Comparison of ENCODE assay signal across 8 cellular contexts in genomic region chr17:42555961-42556617, GRCh38. TPM values are rescaled to one million over a fixed set of nuclear protein-coding genes. Genes with fewer than 3 reads are reported as not detected.
DNase-seq lines count a peak whose midpoint lies in the region; ATAC-seq, FAIRE-seq and TF ChIP-seq lines count a peak whose summit lies in the region.
"Not testable (repeated sequence)": the region's sequence is repeated elsewhere in the genome, so short reads cannot be mapped to it uniquely, and the experiment has no call there.

No MANE protein-coding gene starts in this region.

- DNase-seq in CD4-positive, alpha-beta T cell; activated naive CD4-positive, alpha-beta T cell treated with anti-CD3 and anti-CD28 coated beads, Interleukin-2, amount 50 U/mL, for 72 hours (ENCODE audit: low spot score in 2 of 2); tibial artery: not testable (repeated sequence)
- peak; percentile 95 for DNase-seq in endodermal cell
- DNase-seq in HepG2 (ENCODE audit: low spot score), result peak; percentile 71

- H3K27ac ChIP-seq in CD4-positive, alpha-beta T cell (ENCODE audit: low read depth, low read length); KMS-11; SU-DHL-6 (ENCODE audit: low read depth, low read length); endodermal cell (ENCODE audit: low read depth, low read length); HepG2 (ENCODE audit: extremely low read length, insufficient read depth, low read length): not testable (repeated sequence)
- H3K27ac ChIP-seq in tibial artery, result peak overlapping the region; percentile 83 to 93

- not testable (repeated sequence) for H3K36me3 Mint-ChIP-seq in CD4-positive, alpha-beta T cell (ENCODE audit: low read depth); activated naive CD4-positive, alpha-beta T cell treated with anti-CD3 and anti-CD28 coated beads, Interleukin-2, amount 50 U/mL, for 72 hours; endodermal cell (ENCODE audit: low read depth)

- peak overlapping the region; percentile 90 for H3K27ac Mint-ChIP-seq in CD4-positive, alpha-beta T cell
- H3K27ac Mint-ChIP-seq in activated naive CD4-positive, alpha-beta T cell treated with anti-CD3 and anti-CD28 coated beads, Interleukin-2, amount 50 U/mL, for 72 hours, result peak overlapping the region; percentile 9 to 95
- H3K27ac Mint-ChIP-seq in endodermal cell, result peak overlapping the region; percentile 94

- not testable (repeated sequence) for H3F3A ChIP-seq in SU-DHL-6 (ENCODE audit: insufficient read depth)

- H3K27me3 Mint-ChIP-seq in CD4-positive, alpha-beta T cell; endodermal cell (ENCODE audit: insufficient read depth): not testable (repeated sequence)

- H3K79me2 ChIP-seq in KMS-11 (ENCODE audit: insufficient read depth, low read depth); SU-DHL-6 (ENCODE audit: insufficient read depth, low read length): not testable (repeated sequence)
- H3K79me2 ChIP-seq in HepG2 (ENCODE audit: insufficient read depth, low read length), result peaks cover 18% of the 10 kb centered on the region

- not testable (repeated sequence) for H3K4me3 ChIP-seq in KMS-11 (IDR thresholded peaks at IDR 0.05; ENCODE audit: insufficient read depth, low read depth, low read length); SU-DHL-6 (ENCODE audit: insufficient read depth, low read length, poor library complexity, severe bottlenecking); endodermal cell (ENCODE audit: low read length); tibial artery
- peak overlapping the region in 1 of 3 experiments; percentile 26; a peak in 1 of 6 replicates for H3K4me3 ChIP-seq in HepG2 (replicated peaks in 1 of 3; ENCODE audit: insufficient read depth in 1 of 3, low read depth in 2 of 3, low read length in 3 of 3)

- CTCF ChIA-PET in CD4-positive, alpha-beta T cell (lab: Charles Lee); HepG2 (lab: Yijun Ruan, JAX; ENCODE audit: low intra/inter-chr PET ratio, low total read pairs): not testable (repeated sequence)

- peak overlapping the region; percentile 93 for H3K4me3 Mint-ChIP-seq in CD4-positive, alpha-beta T cell
- peak overlapping the region; percentile 82 for H3K4me3 Mint-ChIP-seq in endodermal cell

- intact Hi-C loops in CD4-positive, alpha-beta T cell (cut with DNase I, micrococcal nuclease), result loop anchor here (2.0 kb wide), 2 partner anchors 21 to 25 kb away; partner anchors contain the start of gene PSMC3IP (in 1 of the 2)
- intact Hi-C loops in HepG2 (cut with micrococcal nuclease; ENCODE audit: unreplicated experiment); tibial artery (cut with DNase I; ENCODE audit: low total_unique reads): not testable (repeated sequence)

- H3K4me1 ChIP-seq in KMS-11 (ENCODE audit: low read depth, poor library complexity, severe bottlenecking) (peaks cover 22% of the 10 kb centered on the region), HepG2 (ENCODE audit: insufficient read depth, low read length) (peaks cover 48% of the 10 kb centered on the region), tibial artery (peaks cover 0 to 38% (median 27%) of the 10 kb centered on the region in 4 donors)
- H3K4me1 ChIP-seq in endodermal cell (ENCODE audit: control insufficient read depth, insufficient read depth, low read length), result not testable (repeated sequence)

- H3K4me1 Mint-ChIP-seq in CD4-positive, alpha-beta T cell (ENCODE audit: low read depth), result peaks cover 31% of the 10 kb centered on the region
- H3K4me1 Mint-ChIP-seq in endodermal cell, result peaks cover 16% of the 10 kb centered on the region

- H3K9me2 ChIP-seq in SU-DHL-6 (replicated peaks; ENCODE audit: insufficient read depth, low read length), result not testable (repeated sequence)

- peak overlapping the region; percentile 69; the same call in 1 of the 2 replicates for H3K4me2 ChIP-seq in KMS-11
- not testable (repeated sequence) for H3K4me2 ChIP-seq in SU-DHL-6 (ENCODE audit: low read depth, low read length, poor library complexity, severe bottlenecking)
- H3K4me2 ChIP-seq in HepG2 (ENCODE audit: low read depth, low read length), result peak overlapping the region; percentile 100

- FAIRE-seq in HepG2 (lab: Jason Lieb, UNC), result peak; percentile 98

- H4K20me1 ChIP-seq in KMS-11 (ENCODE audit: insufficient read depth); SU-DHL-6 (ENCODE audit: low read depth, low read length); HepG2 (ENCODE audit: insufficient read depth, low read length): not testable (repeated sequence)

- H3K36me3 ChIP-seq in KMS-11 (ENCODE audit: insufficient read depth); SU-DHL-6 (ENCODE audit: low read length); endodermal cell (ENCODE audit: control insufficient read depth, insufficient read depth, low read length); HepG2 (replicated peaks in 1 of 2; ENCODE audit: control insufficient read depth in 1 of 2, insufficient read depth in 2 of 2, low read length in 2 of 2); tibial artery: not testable (repeated sequence)

- TF ChIP-seq CTCF in CD4-positive, alpha-beta T cell (IDR thresholded peaks at IDR 0.05); KMS-11 (conservative IDR thresholded peaks at IDR 0.05; ENCODE audit: low read depth, low read length); SU-DHL-6 (IDR thresholded peaks at IDR 0.05; ENCODE audit: insufficient read depth, low read length, poor library complexity, severe bottlenecking); HepG2 (CRISPR knock-in tag; IDR thresholded peaks at IDR 0.05); tibial artery (IDR thresholded peaks at IDR 0.05): not testable (repeated sequence)
- peak; percentile 11; the same call in 1 of the 2 replicates for TF ChIP-seq CTCF in GM12874 (IDR thresholded peaks at IDR 0.05; ENCODE audit: insufficient read depth, low read depth, low read length)
- peak; percentile 71 for TF ChIP-seq CTCF in endodermal cell (conservative IDR thresholded peaks at IDR 0.05)

- not testable (repeated sequence) for BruUV-seq in HepG2 (replicated peaks; lab: Mats Ljungman, UMichigan)

- not testable (repeated sequence) for H3K9me3 ChIP-seq in CD4-positive, alpha-beta T cell (ENCODE audit: control insufficient read depth, low read length); SU-DHL-6 (ENCODE audit: insufficient read depth, low read length); endodermal cell (ENCODE audit: control insufficient read depth, low read length); HepG2 (ENCODE audit: low read length); tibial artery

- H3K27me3 ChIP-seq in CD4-positive, alpha-beta T cell (ENCODE audit: control insufficient read depth, insufficient read depth, low read length); KMS-11 (ENCODE audit: insufficient read depth, low read depth); SU-DHL-6 (ENCODE audit: low read length); endodermal cell (ENCODE audit: control insufficient read depth, insufficient read depth, low read length, poor library complexity, severe bottlenecking); HepG2 (ENCODE audit: control insufficient read depth in 1 of 2, insufficient read depth in 2 of 2, low read length in 2 of 2); tibial artery: not testable (repeated sequence)

- not testable (repeated sequence) for TF ChIP-seq RAD21 in HepG2 (CRISPR knock-in tag; IDR thresholded peaks at IDR 0.05)

- not testable (repeated sequence) for TF ChIP-seq EP300 in HepG2 (IDR thresholded peaks at IDR 0.05; ENCODE audit: low read depth in 2 of 2, low read length in 2 of 2); HepG2 (CRISPR knock-in tag; IDR thresholded peaks at IDR 0.05; ENCODE audit: borderline replicate concordance)

- not testable (repeated sequence) for H2AFZ ChIP-seq in KMS-11 (ENCODE audit: low read depth); SU-DHL-6 (ENCODE audit: low read depth, low read length, severe bottlenecking); HepG2 (ENCODE audit: low read length)

- H3K9ac ChIP-seq in KMS-11; endodermal cell (ENCODE audit: extremely low read depth, low read length, poor library complexity, severe bottlenecking); HepG2 (ENCODE audit: insufficient read depth, low read depth, low read length): not testable (repeated sequence)
- 0 out of 2 replicates have a peak overlapping the region, but pooled peaks have one; percentile 77 for H3K9ac ChIP-seq in SU-DHL-6 (ENCODE audit: low read length)

- H3K9me3 Mint-ChIP-seq in CD4-positive, alpha-beta T cell; activated naive CD4-positive, alpha-beta T cell treated with anti-CD3 and anti-CD28 coated beads, Interleukin-2, amount 50 U/mL, for 72 hours; endodermal cell: not testable (repeated sequence)

- in situ Hi-C loops in HepG2 (cut with HindIII; ENCODE audit: extremely low pct_ligation_motif_present, low pct_unique_long_range_greater_than_20kb), result not testable (repeated sequence)

- not testable (repeated sequence) for ATAC-seq in CD4-positive, alpha-beta T cell (ENCODE audit: poor library complexity)
- peak in 1 of 2 donors; percentile 39 for ATAC-seq in activated naive CD4-positive, alpha-beta T cell treated with anti-CD3 and anti-CD28 coated beads, Interleukin-2, amount 50 U/mL, for 72 hours
- peak; percentile 77 for ATAC-seq in HepG2

- WGBS in endodermal cell (ENCODE audit: insufficient coverage in 1 of 2, insufficient read length in 1 of 2), 2 experiments, result 40% methylated on average over 5 of the region's 5 CpGs; no CpG with 5 or more reads in 1 of the 2 experiments
- WGBS in HepG2 (ENCODE audit: low lambda C conversion rate), result 40% methylated on average over 5 of the region's 5 CpGs

- TF ChIP-seq POLR2A in HepG2 (IDR thresholded peaks at IDR 0.05; ENCODE audit: insufficient read depth in 1 of 2, low read depth in 2 of 2, low read length in 2 of 2), result peak in 1 of 2 experiments; percentile 30; a peak in 1 of 4 replicates

- POLR2A ChIA-PET in CD4-positive, alpha-beta T cell (lab: Charles Lee); HepG2 (lab: Yijun Ruan, JAX): not testable (repeated sequence)

RNA-seq across cellular contexts. Expression of gene HSD17B1, which starts 3.4 kb away (rescaled TPM):
- under 1 TPM; 0.80 to 0.81 TPM for total RNA-seq in CD4-positive, alpha-beta T cell
- total RNA-seq in activated naive CD4-positive, alpha-beta T cell treated with anti-CD3 and anti-CD28 coated beads, Interleukin-2, amount 50 U/mL, for 72 hours, result 1 to 10 TPM in 1 of 2 donors, under 1 TPM in 1; 0.76 to 1.7 TPM
- 1 to 10 TPM; 2.4 to 2.8 TPM for total RNA-seq in endodermal cell
- polyA plus RNA-seq in endodermal cell (2013, experiment 1 of 2), result 2.1 TPM
- polyA plus RNA-seq in endodermal cell (2013, experiment 2 of 2), result 1.2 TPM
- 0.77 and 0.93 TPM in 2 replicates for total RNA-seq in HepG2 (2016; rRNA removed; fragmentation: Illumina TruSeq; extraction: Trizol)
- total RNA-seq in HepG2 (2016; cell fraction: cytosol; rRNA removed; fragmentation: Illumina TruSeq; extraction: Trizol; ENCODE audit: low read depth), result 0.88 and 1.6 TPM in 2 replicates
- total RNA-seq in HepG2 (2016; cell fraction: insoluble cytoplasmic fraction; rRNA removed; fragmentation: Illumina TruSeq; extraction: Trizol), result 1.00 and 1.1 TPM in 2 replicates
- total RNA-seq in HepG2 (2016; cell fraction: membrane; rRNA removed; fragmentation: Illumina TruSeq; extraction: Trizol), result 0.71 and 0.90 TPM in 2 replicates
- 0.53 and 1.1 TPM in 2 replicates for total RNA-seq in HepG2 (2016; cell fraction: nucleus; rRNA removed; fragmentation: Illumina TruSeq; extraction: Trizol)
- polyA plus RNA-seq in HepG2 (2011; rRNA removed), result 0.34 and 0.54 TPM in 2 replicates
- polyA plus RNA-seq in HepG2 (2011; cell fraction: cytosol; rRNA removed), result 0.22 and 0.75 TPM in 2 replicates
- polyA plus RNA-seq in HepG2 (2011; cell fraction: nucleus; rRNA removed), result 2.1 and 2.9 TPM in 2 replicates
- 3.1 and 4.6 TPM in 2 replicates for polyA plus RNA-seq in HepG2 (2012)
- 0.66 and 0.93 TPM in 2 replicates for polyA plus RNA-seq in HepG2 (2016; cell fraction: cytosol; fragmentation: Illumina TruSeq; extraction: Trizol; ENCODE audit: low read depth)
- 0.40 and 0.55 TPM in 2 replicates for polyA plus RNA-seq in HepG2 (2016; cell fraction: insoluble cytoplasmic fraction; fragmentation: Illumina TruSeq; extraction: Trizol; ENCODE audit: low read depth)
- 0.49 TPM in 2 replicates for polyA plus RNA-seq in HepG2 (2016; cell fraction: membrane; fragmentation: Illumina TruSeq; extraction: Trizol; ENCODE audit: low read depth)
- polyA plus RNA-seq in HepG2 (2016; cell fraction: nucleus; fragmentation: Illumina TruSeq; extraction: Trizol; ENCODE audit: insufficient read depth, low read depth), result 1.3 and 1.4 TPM in 2 replicates
- 0.94 and 1.4 TPM in 2 replicates for polyA minus RNA-seq in HepG2 (2011; rRNA and poly(A)+ RNA removed; ENCODE audit: low replicate concordance)
- polyA minus RNA-seq in HepG2 (2011; cell fraction: cytosol; rRNA and poly(A)+ RNA removed), result 0.62 and 0.89 TPM in 2 replicates
- 1.2 and 1.3 TPM in 2 replicates for polyA minus RNA-seq in HepG2 (2011; cell fraction: nucleus; rRNA and poly(A)+ RNA removed)

RNA-seq across cellular contexts. Expression of gene COASY, which starts 5.9 kb away (rescaled TPM):
- 10 to 100 TPM; 37.8 to 40.7 TPM for total RNA-seq in CD4-positive, alpha-beta T cell
- total RNA-seq in activated naive CD4-positive, alpha-beta T cell treated with anti-CD3 and anti-CD28 coated beads, Interleukin-2, amount 50 U/mL, for 72 hours, result 100 to 1,000 TPM in 1 of 2 donors, 10 to 100 TPM in 1; 86.4 to 124 TPM
- 10 to 100 TPM; 97.7 to 99.4 TPM for total RNA-seq in endodermal cell
- polyA plus RNA-seq in endodermal cell (2013, experiment 1 of 2), result 75.8 TPM
- polyA plus RNA-seq in endodermal cell (2013, experiment 2 of 2), result 59.8 TPM
- 90.7 and 115 TPM in 2 replicates for total RNA-seq in HepG2 (2016; rRNA removed; fragmentation: Illumina TruSeq; extraction: Trizol)
- total RNA-seq in HepG2 (2016; cell fraction: cytosol; rRNA removed; fragmentation: Illumina TruSeq; extraction: Trizol; ENCODE audit: low read depth), result 22.2 and 24.7 TPM in 2 replicates
- total RNA-seq in HepG2 (2016; cell fraction: insoluble cytoplasmic fraction; rRNA removed; fragmentation: Illumina TruSeq; extraction: Trizol), result 99.1 and 105 TPM in 2 replicates
- total RNA-seq in HepG2 (2016; cell fraction: membrane; rRNA removed; fragmentation: Illumina TruSeq; extraction: Trizol), result 64.5 and 68.5 TPM in 2 replicates
- 102 and 126 TPM in 2 replicates for total RNA-seq in HepG2 (2016; cell fraction: nucleus; rRNA removed; fragmentation: Illumina TruSeq; extraction: Trizol)
- polyA plus RNA-seq in HepG2 (2011; rRNA removed), result 125 and 158 TPM in 2 replicates
- 60.6 and 76.3 TPM in 2 replicates for polyA plus RNA-seq in HepG2 (2011; cell fraction: cytosol; rRNA removed)
- polyA plus RNA-seq in HepG2 (2011; cell fraction: nucleus; rRNA removed), result 464 and 551 TPM in 2 replicates
- 189 and 231 TPM in 2 replicates for polyA plus RNA-seq in HepG2 (2012)
- 24.2 and 25.6 TPM in 2 replicates for polyA plus RNA-seq in HepG2 (2016; cell fraction: cytosol; fragmentation: Illumina TruSeq; extraction: Trizol; ENCODE audit: low read depth)
- polyA plus RNA-seq in HepG2 (2016; cell fraction: insoluble cytoplasmic fraction; fragmentation: Illumina TruSeq; extraction: Trizol; ENCODE audit: low read depth), result 120 and 149 TPM in 2 replicates
- 59.9 and 61.3 TPM in 2 replicates for polyA plus RNA-seq in HepG2 (2016; cell fraction: membrane; fragmentation: Illumina TruSeq; extraction: Trizol; ENCODE audit: low read depth)
- polyA plus RNA-seq in HepG2 (2016; cell fraction: nucleus; fragmentation: Illumina TruSeq; extraction: Trizol; ENCODE audit: insufficient read depth, low read depth), result 256 and 260 TPM in 2 replicates
- polyA minus RNA-seq in HepG2 (2011; rRNA and poly(A)+ RNA removed; ENCODE audit: low replicate concordance), result 127 and 141 TPM in 2 replicates
- polyA minus RNA-seq in HepG2 (2011; cell fraction: cytosol; rRNA and poly(A)+ RNA removed), result 69.1 and 69.4 TPM in 2 replicates
- 69.1 and 80.1 TPM in 2 replicates for polyA minus RNA-seq in HepG2 (2011; cell fraction: nucleus; rRNA and poly(A)+ RNA removed)

RNA-seq across cellular contexts. Expression of gene MLX, which starts 10.8 kb away (rescaled TPM):
- 10 to 100 TPM; 29.2 to 32.1 TPM for total RNA-seq in CD4-positive, alpha-beta T cell
- 10 to 100 TPM; 44.3 to 60.5 TPM for total RNA-seq in activated naive CD4-positive, alpha-beta T cell treated with anti-CD3 and anti-CD28 coated beads, Interleukin-2, amount 50 U/mL, for 72 hours
- total RNA-seq in endodermal cell (10 to 100 TPM; 37.1 to 38.5 TPM), HepG2 (2016; rRNA removed; fragmentation: Illumina TruSeq; extraction: Trizol) (38.9 and 40.2 TPM in 2 replicates)
- polyA plus RNA-seq in endodermal cell (2013, experiment 1 of 2), result 38.7 TPM
- 34.2 TPM for polyA plus RNA-seq in endodermal cell (2013, experiment 2 of 2)
- total RNA-seq in HepG2 (2016; cell fraction: cytosol; rRNA removed; fragmentation: Illumina TruSeq; extraction: Trizol; ENCODE audit: low read depth), result 28.0 and 30.5 TPM in 2 replicates
- total RNA-seq in HepG2 (2016; cell fraction: insoluble cytoplasmic fraction; rRNA removed; fragmentation: Illumina TruSeq; extraction: Trizol), result 37.2 and 39.5 TPM in 2 replicates
- 34.6 and 39.3 TPM in 2 replicates for total RNA-seq in HepG2 (2016; cell fraction: membrane; rRNA removed; fragmentation: Illumina TruSeq; extraction: Trizol)
- total RNA-seq in HepG2 (2016; cell fraction: nucleus; rRNA removed; fragmentation: Illumina TruSeq; extraction: Trizol), result 34.5 and 44.1 TPM in 2 replicates
- polyA plus RNA-seq in HepG2 (2011; rRNA removed), result 74.4 and 85.4 TPM in 2 replicates
- polyA plus RNA-seq in HepG2 (2011; cell fraction: cytosol; rRNA removed), result 53.2 and 55.1 TPM in 2 replicates
- polyA plus RNA-seq in HepG2 (2011; cell fraction: nucleus; rRNA removed), result 173 and 195 TPM in 2 replicates
- 41.9 and 49.7 TPM in 2 replicates for polyA plus RNA-seq in HepG2 (2012)
- polyA plus RNA-seq in HepG2 (2016; cell fraction: cytosol; fragmentation: Illumina TruSeq; extraction: Trizol; ENCODE audit: low read depth), result 14.9 and 18.6 TPM in 2 replicates
- polyA plus RNA-seq in HepG2 (2016; cell fraction: insoluble cytoplasmic fraction; fragmentation: Illumina TruSeq; extraction: Trizol; ENCODE audit: low read depth), result 55.1 and 57.7 TPM in 2 replicates
- polyA plus RNA-seq in HepG2 (2016; cell fraction: membrane; fragmentation: Illumina TruSeq; extraction: Trizol; ENCODE audit: low read depth), result 24.6 and 25.0 TPM in 2 replicates
- polyA plus RNA-seq in HepG2 (2016; cell fraction: nucleus; fragmentation: Illumina TruSeq; extraction: Trizol; ENCODE audit: insufficient read depth, low read depth), result 99.9 and 109 TPM in 2 replicates
- 81.6 and 104 TPM in 2 replicates for polyA minus RNA-seq in HepG2 (2011; rRNA and poly(A)+ RNA removed; ENCODE audit: low replicate concordance)
- polyA minus RNA-seq in HepG2 (2011; cell fraction: cytosol; rRNA and poly(A)+ RNA removed), result 29.7 and 33.3 TPM in 2 replicates
- polyA minus RNA-seq in HepG2 (2011; cell fraction: nucleus; rRNA and poly(A)+ RNA removed), result 50.6 and 76.5 TPM in 2 replicates

RNA-seq across cellular contexts. Expression of gene NAGLU, which starts 20.0 kb away (rescaled TPM):
- 1 to 10 TPM; 7.8 TPM for total RNA-seq in CD4-positive, alpha-beta T cell
- 10 to 100 TPM; 13.1 to 16.9 TPM for total RNA-seq in activated naive CD4-positive, alpha-beta T cell treated with anti-CD3 and anti-CD28 coated beads, Interleukin-2, amount 50 U/mL, for 72 hours
- total RNA-seq in endodermal cell, result 10 to 100 TPM; 29.1 to 31.5 TPM
- polyA plus RNA-seq in endodermal cell (2013, experiment 1 of 2), result 15.7 TPM
- 13.6 TPM for polyA plus RNA-seq in endodermal cell (2013, experiment 2 of 2)
- 13.1 and 40.1 TPM in 2 replicates for total RNA-seq in HepG2 (2016; rRNA removed; fragmentation: Illumina TruSeq; extraction: Trizol)
- 11.7 and 11.8 TPM in 2 replicates for total RNA-seq in HepG2 (2016; cell fraction: cytosol; rRNA removed; fragmentation: Illumina TruSeq; extraction: Trizol; ENCODE audit: low read depth)
- total RNA-seq in HepG2 (2016; cell fraction: insoluble cytoplasmic fraction; rRNA removed; fragmentation: Illumina TruSeq; extraction: Trizol), result 11.6 and 40.3 TPM in 2 replicates
- total RNA-seq in HepG2 (2016; cell fraction: membrane; rRNA removed; fragmentation: Illumina TruSeq; extraction: Trizol), result 16.4 and 17.9 TPM in 2 replicates
- total RNA-seq in HepG2 (2016; cell fraction: nucleus; rRNA removed; fragmentation: Illumina TruSeq; extraction: Trizol), result 46.8 and 52.2 TPM in 2 replicates
- polyA plus RNA-seq in HepG2 (2011; rRNA removed), result 28.2 and 29.4 TPM in 2 replicates
- 19.2 and 36.3 TPM in 2 replicates for polyA plus RNA-seq in HepG2 (2011; cell fraction: cytosol; rRNA removed)
- 76.6 and 98.9 TPM in 2 replicates for polyA plus RNA-seq in HepG2 (2011; cell fraction: nucleus; rRNA removed)
- 20.7 and 21.0 TPM in 2 replicates for polyA plus RNA-seq in HepG2 (2012)
- 8.0 and 8.6 TPM in 2 replicates for polyA plus RNA-seq in HepG2 (2016; cell fraction: cytosol; fragmentation: Illumina TruSeq; extraction: Trizol; ENCODE audit: low read depth)
- polyA plus RNA-seq in HepG2 (2016; cell fraction: insoluble cytoplasmic fraction; fragmentation: Illumina TruSeq; extraction: Trizol; ENCODE audit: low read depth), result 12.0 and 16.4 TPM in 2 replicates
- polyA plus RNA-seq in HepG2 (2016; cell fraction: membrane; fragmentation: Illumina TruSeq; extraction: Trizol; ENCODE audit: low read depth), result 11.8 and 12.2 TPM in 2 replicates
- polyA plus RNA-seq in HepG2 (2016; cell fraction: nucleus; fragmentation: Illumina TruSeq; extraction: Trizol; ENCODE audit: insufficient read depth, low read depth), result 83.1 and 85.8 TPM in 2 replicates
- polyA minus RNA-seq in HepG2 (2011; rRNA and poly(A)+ RNA removed; ENCODE audit: low replicate concordance), result 23.9 and 52.5 TPM in 2 replicates
- 17.1 and 17.5 TPM in 2 replicates for polyA minus RNA-seq in HepG2 (2011; cell fraction: cytosol; rRNA and poly(A)+ RNA removed)
- 31.7 and 32.4 TPM in 2 replicates for polyA minus RNA-seq in HepG2 (2011; cell fraction: nucleus; rRNA and poly(A)+ RNA removed)

RNA-seq across cellular contexts. Expression of gene PSMC3IP, which starts 21.4 kb away (rescaled TPM):
- 1 to 10 TPM; 2.6 to 3.4 TPM for total RNA-seq in CD4-positive, alpha-beta T cell
- 10 to 100 TPM; 24.7 to 52.5 TPM for total RNA-seq in activated naive CD4-positive, alpha-beta T cell treated with anti-CD3 and anti-CD28 coated beads, Interleukin-2, amount 50 U/mL, for 72 hours
- total RNA-seq in endodermal cell (10 to 100 TPM; 27.8 to 38.6 TPM), HepG2 (2016; rRNA removed; fragmentation: Illumina TruSeq; extraction: Trizol) (20.1 and 22.4 TPM in 2 replicates)
- 29.5 TPM for polyA plus RNA-seq in endodermal cell (2013, experiment 1 of 2)
- polyA plus RNA-seq in endodermal cell (2013, experiment 2 of 2), result 27.7 TPM
- total RNA-seq in HepG2 (2016; cell fraction: cytosol; rRNA removed; fragmentation: Illumina TruSeq; extraction: Trizol; ENCODE audit: low read depth), result 25.7 and 27.1 TPM in 2 replicates
- 19.5 and 23.7 TPM in 2 replicates for total RNA-seq in HepG2 (2016; cell fraction: insoluble cytoplasmic fraction; rRNA removed; fragmentation: Illumina TruSeq; extraction: Trizol)
- total RNA-seq in HepG2 (2016; cell fraction: membrane; rRNA removed; fragmentation: Illumina TruSeq; extraction: Trizol), result 36.3 and 38.4 TPM in 2 replicates
- total RNA-seq in HepG2 (2016; cell fraction: nucleus; rRNA removed; fragmentation: Illumina TruSeq; extraction: Trizol), result 19.9 and 24.0 TPM in 2 replicates
- polyA plus RNA-seq in HepG2 (2011; rRNA removed), result 5.5 and 6.5 TPM in 2 replicates
- polyA plus RNA-seq in HepG2 (2011; cell fraction: cytosol; rRNA removed), result 3.1 and 3.3 TPM in 2 replicates
- 15.1 and 18.7 TPM in 2 replicates for polyA plus RNA-seq in HepG2 (2011; cell fraction: nucleus; rRNA removed)
- polyA plus RNA-seq in HepG2 (2012), result 6.5 and 8.5 TPM in 2 replicates
- polyA plus RNA-seq in HepG2 (2016; cell fraction: cytosol; fragmentation: Illumina TruSeq; extraction: Trizol; ENCODE audit: low read depth), result 36.9 and 41.0 TPM in 2 replicates
- polyA plus RNA-seq in HepG2 (2016; cell fraction: insoluble cytoplasmic fraction; fragmentation: Illumina TruSeq; extraction: Trizol; ENCODE audit: low read depth), result 31.0 and 31.1 TPM in 2 replicates
- 41.0 and 42.1 TPM in 2 replicates for polyA plus RNA-seq in HepG2 (2016; cell fraction: membrane; fragmentation: Illumina TruSeq; extraction: Trizol; ENCODE audit: low read depth)
- polyA plus RNA-seq in HepG2 (2016; cell fraction: nucleus; fragmentation: Illumina TruSeq; extraction: Trizol; ENCODE audit: insufficient read depth, low read depth), result 56.5 and 60.1 TPM in 2 replicates
- polyA minus RNA-seq in HepG2 (2011; rRNA and poly(A)+ RNA removed; ENCODE audit: low replicate concordance), result 2.7 and 15.4 TPM in 2 replicates
- polyA minus RNA-seq in HepG2 (2011; cell fraction: cytosol; rRNA and poly(A)+ RNA removed), result 1.6 and 2.4 TPM in 2 replicates
- polyA minus RNA-seq in HepG2 (2011; cell fraction: nucleus; rRNA and poly(A)+ RNA removed), result 9.1 and 9.4 TPM in 2 replicates
